ENCODE assay signal across 13 cellular contexts in genomic region chr15:59237119-59237853, GRCh38. TPM values are rescaled to one million over a fixed set of nuclear protein-coding genes. Genes with fewer than 3 reads are reported as not detected.
A peak's percentile ranks its signal among the peaks of the same experiment; 100 is the strongest.
DNase-seq lines count a peak whose midpoint lies in the region; ATAC-seq and TF ChIP-seq lines count a peak whose summit lies in the region.
"Had no signal": no experiment of that assay in that cellular context is flagged by ENCODE, and none has a peak within 500 bp of the region (broad histone marks: within the 10 kb centered on the region; RNA-seq: fewer than 3 reads in every experiment).

No MANE protein-coding gene starts in this region.

- peak; percentile 54 for ATAC-seq in GM18505 (IDR thresholded peaks at IDR 0.05; ENCODE audit: unreplicated experiment)
- peak; percentile 64 for ATAC-seq in GM21723 (IDR thresholded peaks at IDR 0.05; ENCODE audit: unreplicated experiment)
- peak; percentile 52 for ATAC-seq in HG03520 (IDR thresholded peaks at IDR 0.05; ENCODE audit: unreplicated experiment)

- H3K4me3 ChIP-seq in esophagus muscularis mucosa (no peak overlapping the region), Caco-2 (ENCODE audit: low read depth, low read length) (no peak overlapping the region)
- H3K4me3 ChIP-seq: dorsolateral prefrontal cortex had no signal

- BruUV-seq in Caco-2 (replicated peaks; lab: Mats Ljungman, UMichigan), result no TSS peak

- POLR2A ChIA-PET in Caco-2 (lab: Charles Lee), result no interaction called here

- no peak overlapping the region for H3K4me3 Mint-ChIP-seq in Caco-2 (ENCODE audit: unreplicated experiment)
- no peak overlapping the region for H3K4me3 Mint-ChIP-seq in activated T-helper 1 cell treated with anti-CD3 and anti-CD28 coated beads, Interleukin-12 subunit alpha, Interleukin-12 subunit beta, Interleukin-2, Interleukin-4 antibody, amounts not matched to agents 30 ng/mL and 10 ng/mL and 1 ng/mL, durations not matched to agents 14 hours and 24 hours and 36 hours
- H3K4me3 Mint-ChIP-seq: activated T-cell treated with anti-CD3 and anti-CD28 coated beads, Interleukin-2, amount 50 U/mL, for 24 hours had no signal

- H3K36me3 ChIP-seq in esophagus muscularis mucosa (no peaks in the 10 kb centered on the region), Caco-2 (ENCODE audit: control insufficient read depth, insufficient read depth, low read length) (no peaks in the 10 kb centered on the region)

- TF ChIP-seq EP300 in esophagus muscularis mucosa (IDR thresholded peaks at IDR 0.05), result no peak

- no peak overlapping the region for H3K27ac ChIP-seq in esophagus muscularis mucosa (replicated peaks in 1 of 4)

- TF ChIP-seq POLR2A in GM18505 (IDR thresholded peaks at IDR 0.05; ENCODE audit: borderline replicate concordance, extremely low read depth, insufficient read depth, insufficient read length) (peak; percentile 8), esophagus muscularis mucosa (IDR thresholded peaks at IDR 0.05; ENCODE audit: low read depth) (no peak)

- TF ChIP-seq CTCF in esophagus muscularis mucosa (IDR thresholded peaks at IDR 0.05) (no peak), Caco-2 (IDR thresholded peaks at IDR 0.05; ENCODE audit: insufficient read depth in 1 of 2, low read depth in 1 of 2, low read length in 1 of 2, severe bottlenecking in 1 of 2, unreplicated experiment in 1 of 2) (no peak)

- no peak overlapping the region for H3K27ac Mint-ChIP-seq in Caco-2 (ENCODE audit: unreplicated experiment)
- no peak overlapping the region for H3K27ac Mint-ChIP-seq in activated T-helper 1 cell treated with anti-CD3 and anti-CD28 coated beads, Interleukin-12 subunit alpha, Interleukin-12 subunit beta, Interleukin-2, Interleukin-4 antibody, amounts not matched to agents 30 ng/mL and 10 ng/mL and 1 ng/mL, durations not matched to agents 14 hours and 24 hours and 36 hours
- H3K27ac Mint-ChIP-seq: activated T-cell treated with anti-CD3 and anti-CD28 coated beads, Interleukin-2, amount 50 U/mL, for 24 hours had no signal

- WGBS in esophagus muscularis mucosa, result 85% methylated on average over 8 of the region's 8 CpGs

- H3K27me3 ChIP-seq in esophagus muscularis mucosa (no peaks in the 10 kb centered on the region), Caco-2 (replicated peaks; ENCODE audit: control insufficient read depth, insufficient read depth, low read length) (no peaks in the 10 kb centered on the region)
- H3K27me3 ChIP-seq: dorsolateral prefrontal cortex had no signal

- peaks cover 17% of the 10 kb centered on the region for H3K4me1 Mint-ChIP-seq in Caco-2 (ENCODE audit: low read depth, unreplicated experiment)
- peaks cover 6% of the 10 kb centered on the region for H3K4me1 Mint-ChIP-seq in activated T-helper 1 cell treated with anti-CD3 and anti-CD28 coated beads, Interleukin-12 subunit alpha, Interleukin-12 subunit beta, Interleukin-2, Interleukin-4 antibody, amounts not matched to agents 30 ng/mL and 10 ng/mL and 1 ng/mL, durations not matched to agents 14 hours and 24 hours and 36 hours (ENCODE audit: low read depth)

- CTCF ChIA-PET in Caco-2 (lab: Charles Lee), result interaction anchor here (0.9 kb wide), 1 partner anchor 1569 kb away, joined by 4 read pairs; no protein-coding TSS in a partner anchor

- peaks cover 41% of the 10 kb centered on the region for H3K36me3 Mint-ChIP-seq in Caco-2 (ENCODE audit: insufficient read depth, unreplicated experiment)
- peaks cover 7% of the 10 kb centered on the region for H3K36me3 Mint-ChIP-seq in activated T-helper 1 cell treated with anti-CD3 and anti-CD28 coated beads, Interleukin-12 subunit alpha, Interleukin-12 subunit beta, Interleukin-2, Interleukin-4 antibody, amounts not matched to agents 30 ng/mL and 10 ng/mL and 1 ng/mL, durations not matched to agents 14 hours and 24 hours and 36 hours (ENCODE audit: low read depth)

- H3K9me3 Mint-ChIP-seq in Caco-2 (ENCODE audit: unreplicated experiment), result no peaks in the 10 kb centered on the region
- no peaks in the 10 kb centered on the region for H3K9me3 Mint-ChIP-seq in activated T-helper 1 cell treated with anti-CD3 and anti-CD28 coated beads, Interleukin-12 subunit alpha, Interleukin-12 subunit beta, Interleukin-2, Interleukin-4 antibody, amounts not matched to agents 30 ng/mL and 10 ng/mL and 1 ng/mL, durations not matched to agents 14 hours and 24 hours and 36 hours
- H3K9me3 Mint-ChIP-seq: activated T-cell treated with anti-CD3 and anti-CD28 coated beads, Interleukin-2, amount 50 U/mL, for 24 hours had no signal

- peak; percentile 3 for DNase-seq in esophagus muscularis mucosa (ENCODE audit: extremely low spot score)
- no peak for DNase-seq in Caco-2
- no peak for DNase-seq in medulla oblongata (ENCODE audit: extremely low spot score)
- no peak for DNase-seq in posterior vena cava (ENCODE audit: low spot score)
- DNase-seq in activated T-helper 1 cell treated with anti-CD3 and anti-CD28 coated beads, Interleukin-12 subunit alpha, Interleukin-12 subunit beta, Interleukin-2, Interleukin-4 antibody, amounts not matched to agents 30 ng/mL and 10 ng/mL and 1 ng/mL, durations not matched to agents 14 hours and 24 hours and 36 hours (ENCODE audit: low spot score), result no peak
- DNase-seq: activated T-cell treated with anti-CD3 and anti-CD28 coated beads, Interleukin-2, amount 50 U/mL, for 24 hours; dorsolateral prefrontal cortex; GDM1; SHP77 treated with DMSO at 0.1 percent for 48 hours had no signal

- intact Hi-C loops in esophagus muscularis mucosa (cut with DNase I) (no loop called here), Caco-2 (cut with micrococcal nuclease; ENCODE audit: unreplicated experiment) (no loop called here), posterior vena cava (cut with DNase I) (no loop called here)
- intact Hi-C loops in activated T-helper 1 cell treated with anti-CD3 and anti-CD28 coated beads, Interleukin-12 subunit alpha, Interleukin-12 subunit beta, Interleukin-2, Interleukin-4 antibody, amounts not matched to agents 30 ng/mL and 10 ng/mL and 1 ng/mL, durations not matched to agents 14 hours and 24 hours and 36 hours (cut with micrococcal nuclease), result no loop called here

- H3K27me3 Mint-ChIP-seq in Caco-2 (ENCODE audit: insufficient read depth, unreplicated experiment), result no peaks in the 10 kb centered on the region
- no peaks in the 10 kb centered on the region for H3K27me3 Mint-ChIP-seq in activated T-helper 1 cell treated with anti-CD3 and anti-CD28 coated beads, Interleukin-12 subunit alpha, Interleukin-12 subunit beta, Interleukin-2, Interleukin-4 antibody, amounts not matched to agents 30 ng/mL and 10 ng/mL and 1 ng/mL, durations not matched to agents 14 hours and 24 hours and 36 hours (ENCODE audit: insufficient read depth)
- H3K27me3 Mint-ChIP-seq: activated T-cell treated with anti-CD3 and anti-CD28 coated beads, Interleukin-2, amount 50 U/mL, for 24 hours had no signal

- H3K4me1 ChIP-seq in esophagus muscularis mucosa (peaks cover 0 to 14% (median 7%) of the 10 kb centered on the region in 4 donors), Caco-2 (peaks cover 7% of the 10 kb centered on the region; the same call in 1 of the 2 replicates)

- H3K9me3 ChIP-seq in esophagus muscularis mucosa (no peaks in the 10 kb centered on the region), Caco-2 (no peaks in the 10 kb centered on the region)

RNA-seq across cellular contexts. Expression of gene LDHAL6B, which starts 30.6 kb away (rescaled TPM):
- total RNA-seq in esophagus muscularis mucosa (not detected), Caco-2 (2022) (not detected in 2 replicates), posterior vena cava (not detected)
- not detected in 2 replicates for total RNA-seq in activated T-helper 1 cell treated with anti-CD3 and anti-CD28 coated beads, Interleukin-12 subunit alpha, Interleukin-12 subunit beta, Interleukin-2, Interleukin-4 antibody, amounts not matched to agents 30 ng/mL and 10 ng/mL and 1 ng/mL, durations not matched to agents 14 hours and 24 hours and 36 hours
- total RNA-seq: dorsolateral prefrontal cortex, ureter had no signal
